Comparison of ENCODE assay signal across 16 cellular contexts in genomic region chr10:50419091-50419490, GRCh38.
DNase-seq lines count a peak whose midpoint lies in the region; ATAC-seq and TF ChIP-seq lines count a peak whose summit lies in the region.
"Had no signal": no experiment of that assay in that cellular context is flagged by ENCODE, and none has a peak within 500 bp of the region (broad histone marks: within the 10 kb centered on the region; RNA-seq: fewer than 3 reads in every experiment).

No MANE protein-coding gene starts in this region.

- H3K27me3 Mint-ChIP-seq in brain (peaks cover 4% of the 10 kb centered on the region), CD14-positive monocyte (ENCODE audit: low read depth in 3 of 3) (no peaks in the 10 kb centered on the region)
- H3K27me3 Mint-ChIP-seq in naive thymus-derived CD8-positive, alpha-beta T cell: peaks cover 0 to 3% (median 0%) of the 10 kb centered on the region in 5 donors
- no peaks in the 10 kb centered on the region for H3K27me3 Mint-ChIP-seq in natural killer cell treated with Interleukin-12 subunit alpha and Interleukin-12 subunit beta and Interleukin-15 and Interleukin-18, amount 100 ng/mL, for 72 hours
- H3K27me3 Mint-ChIP-seq: activated CD4-positive, alpha-beta T cell treated with anti-CD3 and anti-CD28 coated beads, Interleukin-2, amount 10 ng/mL, durations not matched to agents 24 days and 14 days had no signal

- intact Hi-C loops in CD14-positive monocyte (cut with micrococcal nuclease): loop anchor here in 1 of 2 donors (5.0 to 10.0 kb wide), 2 partner anchors 52 to 206 kb away; partner anchors contain the start of gene SGMS1

- peak overlapping the region; percentile 98 for H3K4me2 ChIP-seq in GM23248 (ENCODE audit: unreplicated experiment)

- in situ Hi-C loops in GM23248 (cut with MboI): no loop called here

- no peaks in the 10 kb centered on the region for H3K36me3 ChIP-seq in GM23248 (ENCODE audit: low read depth)
- H3K36me3 ChIP-seq: BE2C had no signal

- H3K9me3 Mint-ChIP-seq in brain (no peaks in the 10 kb centered on the region), CD14-positive monocyte (no peaks in the 10 kb centered on the region)
- H3K9me3 Mint-ChIP-seq in naive thymus-derived CD8-positive, alpha-beta T cell: no peaks in the 10 kb centered on the region
- H3K9me3 Mint-ChIP-seq in natural killer cell treated with Interleukin-12 subunit alpha and Interleukin-12 subunit beta and Interleukin-15 and Interleukin-18, amount 100 ng/mL, for 72 hours: no peaks in the 10 kb centered on the region
- H3K9me3 Mint-ChIP-seq: activated CD4-positive, alpha-beta T cell treated with anti-CD3 and anti-CD28 coated beads, Interleukin-2, amount 10 ng/mL, durations not matched to agents 24 days and 14 days had no signal

- peaks cover 20% of the 10 kb centered on the region for H3K4me1 Mint-ChIP-seq in brain
- peaks cover 29 to 55% (median 43%) of the 10 kb centered on the region in 4 donors for H3K4me1 Mint-ChIP-seq in naive thymus-derived CD8-positive, alpha-beta T cell
- peaks cover 35 to 58% of the 10 kb centered on the region in 2 donors for H3K4me1 Mint-ChIP-seq in natural killer cell treated with Interleukin-12 subunit alpha and Interleukin-12 subunit beta and Interleukin-15 and Interleukin-18, amount 100 ng/mL, for 72 hours (ENCODE audit: low read depth in 2 of 2)
- peaks cover 63% of the 10 kb centered on the region for H3K4me1 Mint-ChIP-seq in CD14-positive monocyte

- 40% methylated on average over 3 of the region's 3 CpGs for WGBS in GM23248 (ENCODE audit: low coverage in 1 of 2, low lambda C conversion rate in 2 of 2, missing lambda C conversion rate in 2 of 2), 2 experiments

- H3K4me1 ChIP-seq in GM23248 (ENCODE audit: insufficient read depth): peaks cover 34% of the 10 kb centered on the region
- H3K4me1 ChIP-seq: BE2C had no signal

- H3K27ac ChIP-seq in GM23248: peak overlapping the region; percentile 73

- peaks cover 15% of the 10 kb centered on the region for H3F3A ChIP-seq in GM23248 (ENCODE audit: insufficient read depth)

- POLR2A ChIA-PET in naive thymus-derived CD8-positive, alpha-beta T cell (lab: Charles Lee): no interaction called here

- H3K4me3 ChIP-seq in AG10803 (ENCODE audit: low read length) (no peak overlapping the region), GM23248 (peak overlapping the region; percentile 93)

- ATAC-seq in naive thymus-derived CD8-positive, alpha-beta T cell: no peak
- ATAC-seq in natural killer cell treated with Interleukin-12 subunit alpha and Interleukin-12 subunit beta and Interleukin-15 and Interleukin-18, amount 100 ng/mL, for 72 hours: no peak
- no peak for ATAC-seq in HG03108 (IDR thresholded peaks at IDR 0.05; ENCODE audit: unreplicated experiment)

- no peaks in the 10 kb centered on the region for H3K9me3 ChIP-seq in GM23248 (ENCODE audit: low read depth)
- H3K9me3 ChIP-seq: BE2C had no signal

- no peaks in the 10 kb centered on the region for H3K9me2 ChIP-seq in GM23248 (ENCODE audit: insufficient read depth)

- H3K9ac ChIP-seq in GM23248: peak overlapping the region; percentile 88

- H3K4me3 Mint-ChIP-seq in brain (peak overlapping the region in 4 of 5 experiments; percentile 83 to 90 (median 88)), CD14-positive monocyte (no peak overlapping the region)
- H3K4me3 Mint-ChIP-seq in naive thymus-derived CD8-positive, alpha-beta T cell: peak overlapping the region in 8 of 10 donors; percentile 22 to 89 (median 84)
- no peak overlapping the region for H3K4me3 Mint-ChIP-seq in natural killer cell treated with Interleukin-12 subunit alpha and Interleukin-12 subunit beta and Interleukin-15 and Interleukin-18, amount 100 ng/mL, for 72 hours

- no peaks in the 10 kb centered on the region for H3K27me3 ChIP-seq in GM23248 (replicated peaks; ENCODE audit: insufficient read depth)
- H3K27me3 ChIP-seq: BE2C had no signal

- H3K27ac Mint-ChIP-seq in brain: no peak overlapping the region
- no peak overlapping the region for H3K27ac Mint-ChIP-seq in naive thymus-derived CD8-positive, alpha-beta T cell
- no peak overlapping the region for H3K27ac Mint-ChIP-seq in natural killer cell treated with Interleukin-12 subunit alpha and Interleukin-12 subunit beta and Interleukin-15 and Interleukin-18, amount 100 ng/mL, for 72 hours
- H3K27ac Mint-ChIP-seq in CD14-positive monocyte: peak overlapping the region in 2 of 7 donors; percentile 14 to 92

- no peak overlapping the region for H2AFZ ChIP-seq in GM23248

- no peaks in the 10 kb centered on the region for H4K20me1 ChIP-seq in GM23248 (ENCODE audit: insufficient read depth)

- TF ChIP-seq CTCF in AG10803 (conservative IDR thresholded peaks at IDR 0.05; ENCODE audit: low read length) (no peak), brain (conservative IDR thresholded peaks at IDR 0.05) (no peak), CD14-positive monocyte (IDR thresholded peaks at IDR 0.05) (no peak)

- H3K36me3 Mint-ChIP-seq in brain (no peaks in the 10 kb centered on the region), CD14-positive monocyte (peaks cover 0 to 12% of the 10 kb centered on the region in 2 donors)
- H3K36me3 Mint-ChIP-seq in naive thymus-derived CD8-positive, alpha-beta T cell: peaks cover 0 to 14% (median 0%) of the 10 kb centered on the region in 3 donors
- H3K36me3 Mint-ChIP-seq in natural killer cell treated with Interleukin-12 subunit alpha and Interleukin-12 subunit beta and Interleukin-15 and Interleukin-18, amount 100 ng/mL, for 72 hours: no peaks in the 10 kb centered on the region

- H3K79me2 ChIP-seq in GM23248 (ENCODE audit: insufficient read depth): peaks cover 38% of the 10 kb centered on the region

- DNase-seq in AG10803 (ENCODE audit: low read depth) (peak; percentile 34), GM23248 (no peak), CD14-positive monocyte (ENCODE audit: low spot score) (no peak), NCI-H1930 (lab: John Stamatoyannopoulos, UW) (no peak)
- no peak for DNase-seq in naive thymus-derived CD8-positive, alpha-beta T cell
- no peak for DNase-seq in natural killer cell treated with Interleukin-12 subunit alpha and Interleukin-12 subunit beta and Interleukin-15 and Interleukin-18, amount 100 ng/mL, for 72 hours (ENCODE audit: low spot score)
- DNase-seq: BE2C, DMS79 treated with DMSO at 0.1 percent for 48 hours, foreskin fibroblast, NCI-H2107, NCI-H82, RPMI8226, T-helper 9 cell had no signal

Comparison
In these comparisons a context has a peak if more than half of its experiments do, and no peak if none do; other contexts are left out.
1. H3K4me3 Mint-ChIP-seq: peak in brain (4 of 5) and naive thymus-derived CD8-positive, alpha-beta T cell (8 of 10); none in natural killer cell treated with Interleukin-12 subunit alpha and Interleukin-12 subunit beta and Interleukin-15 and Interleukin-18, amount 100 ng/mL, for 72 hours (single experiment) and CD14-positive monocyte (0 of 2).